In genomic region chr7:96784597-96784996, GRCh38 we compare ENCODE assay signal across 23 cellular contexts.
DNase-seq lines count a peak whose midpoint lies in the region; ATAC-seq and TF ChIP-seq lines count a peak whose summit lies in the region.
"Had no signal": no experiment of that assay in that cellular context is flagged by ENCODE, and none has a peak within 500 bp of the region (broad histone marks: within the 10 kb centered on the region; RNA-seq: fewer than 3 reads in every experiment).

No MANE protein-coding gene starts in this region.

- H3K36me3 ChIP-seq in neural cell (ENCODE audit: insufficient read depth, low read length) = no peaks in the 10 kb centered on the region
- H3K36me3 ChIP-seq: BE2C, BLaER1 had no signal

- ATAC-seq in GM19452 (IDR thresholded peaks at IDR 0.05; ENCODE audit: unreplicated experiment) = no peak
- ATAC-seq: GM12878 had no signal

- H2AFZ ChIP-seq in neural cell (ENCODE audit: low read depth, low read length) = no peak overlapping the region

- H3K9ac ChIP-seq in neural cell (ENCODE audit: low read length) = no peak overlapping the region
- H3K9ac ChIP-seq: BLaER1 had no signal

- peak overlapping the region; percentile 66 for H3K27ac ChIP-seq in neural cell (ENCODE audit: low read length)
- H3K27ac ChIP-seq: BLaER1 had no signal

- no peak for TF ChIP-seq RAD21 in neural cell (conservative IDR thresholded peaks at IDR 0.05)

- H4K20me1 ChIP-seq in neural cell (ENCODE audit: insufficient read depth) = no peaks in the 10 kb centered on the region
- H4K20me1 ChIP-seq: BLaER1 had no signal

- H3K79me2 ChIP-seq in neural cell (replicated peaks; ENCODE audit: insufficient read depth, low read length) = no peaks in the 10 kb centered on the region

- TF ChIP-seq EP300 in neural cell (conservative IDR thresholded peaks at IDR 0.05; ENCODE audit: poor library complexity, severe bottlenecking) = peak; percentile 86

- no peaks in the 10 kb centered on the region for H3K9me2 ChIP-seq in neural cell (ENCODE audit: insufficient read depth, low read length)

- no peak for TF ChIP-seq CTCF in neural cell (IDR thresholded peaks at IDR 0.05; ENCODE audit: poor library complexity, severe bottlenecking)

- no peaks in the 10 kb centered on the region for H3F3A ChIP-seq in neural cell (ENCODE audit: insufficient read depth, low read length, poor library complexity, severe bottlenecking)

- DNase-seq in NCI-H748 (lab: John Stamatoyannopoulos, UW; ENCODE audit: unreplicated experiment) = peak; percentile 35
- DNase-seq in NCI-H748 treated with DMSO at 0.1 percent for 48 hours (lab: John Stamatoyannopoulos, UW) = no peak
- peak; percentile 54 for DNase-seq in NCI-H69 (lab: John Stamatoyannopoulos, UW)
- no peak for DNase-seq in NCI-H82 treated with DMSO at 0.1 percent for 48 hours (lab: John Stamatoyannopoulos, UW; ENCODE audit: unreplicated experiment)
- DNase-seq: 8988T; ACHN; BE2C; C1 segment of cervical spinal cord; CD4-positive, alpha-beta memory T cell; CD4-positive, CD25-positive, alpha-beta regulatory T cell; CD8-positive, alpha-beta memory T cell; COR-L47; DMS 273 treated with DMSO at 0.1 percent for 48 hours; DMS153; DMS53; DMS79; DND-41; EL; GDM1 had no signal

- no peaks in the 10 kb centered on the region for H3K9me3 ChIP-seq in neural cell (ENCODE audit: low read length)
- H3K9me3 ChIP-seq: BE2C, BLaER1 had no signal

- no peaks in the 10 kb centered on the region for H3K27me3 ChIP-seq in neural cell (ENCODE audit: insufficient read depth, low read depth, low read length)
- H3K27me3 ChIP-seq: BE2C, BLaER1 had no signal

- peak overlapping the region; percentile 21 for H3K4me2 ChIP-seq in neural cell (ENCODE audit: low read length)
- H3K4me2 ChIP-seq: BLaER1 had no signal

- H3K4me3 ChIP-seq in neural cell (ENCODE audit: low read length) = peak overlapping the region; percentile 30
- H3K4me3 ChIP-seq: BLaER1, GM12878 had no signal

TF ChIP-seq in neural cell, 6 proteins besides CTCF, POLR2A, EP300 and RAD21:
- TF ChIP-seq REST (IDR thresholded peaks at IDR 0.05; ENCODE audit: borderline replicate concordance) (no peak), MXI1 (conservative IDR thresholded peaks at IDR 0.05; ENCODE audit: poor library complexity, severe bottlenecking) (no peak), POLR2AphosphoS5 (IDR thresholded peaks at IDR 0.05) (peak; percentile 91), EZH2 (IDR thresholded peaks at IDR 0.05; ENCODE audit: borderline replicate concordance, insufficient read depth, low read length, poor library complexity, severe bottlenecking) (no peak)

Comparison
In these comparisons a context has a peak if more than half of its experiments do, and no peak if none do; other contexts are left out.
1. DNase-seq: peak in NCI-H748 (single experiment) and NCI-H69 (single experiment); none in NCI-H748 treated with DMSO at 0.1 percent for 48 hours (single experiment) and NCI-H82 treated with DMSO at 0.1 percent for 48 hours (single experiment).